In genomic region chrY:21839489-21839888, GRCh38 we compare ENCODE assay signal across 18 cellular contexts. TPM values are rescaled to one million over a fixed set of nuclear protein-coding genes. Genes with fewer than 3 reads are reported as not detected.
A peak's percentile ranks its signal among the peaks of the same experiment; 100 is the strongest.
DNase-seq lines count a peak whose midpoint lies in the region; ATAC-seq and TF ChIP-seq lines count a peak whose summit lies in the region.
"Had no signal": no experiment of that assay in that cellular context is flagged by ENCODE, and none has a peak within 500 bp of the region (broad histone marks: within the 10 kb centered on the region; RNA-seq: fewer than 3 reads in every experiment).

No MANE protein-coding gene starts in this region.

- no peak overlapping the region for H3K4me3 ChIP-seq in heart right ventricle
- H3K4me3 ChIP-seq in CD8-positive, alpha-beta T cell (ENCODE audit: low read depth, low read length) = no peak overlapping the region
- no peak overlapping the region for H3K4me3 ChIP-seq in CD8-positive, alpha-beta memory T cell (ENCODE audit: low read length)
- H3K4me3 ChIP-seq: GM12878, HAP-1 had no signal

- no peaks in the 10 kb centered on the region for H3K36me3 ChIP-seq in heart right ventricle
- H3K36me3 ChIP-seq in CD8-positive, alpha-beta T cell (ENCODE audit: insufficient read depth, low read length) = no peaks in the 10 kb centered on the region
- no peaks in the 10 kb centered on the region for H3K36me3 ChIP-seq in CD8-positive, alpha-beta memory T cell (ENCODE audit: insufficient read depth, low read length)
- H3K36me3 ChIP-seq: HAP-1 had no signal

- peak; percentile 15 for DNase-seq in Ammon's horn (ENCODE audit: low spot score)
- DNase-seq in LHCN-M2 (ENCODE audit: low read depth) = peak; percentile 11
- DNase-seq in heart right ventricle = peak; percentile 36 to 38
- peak; percentile 0 for DNase-seq in occipital lobe (lab: John Stamatoyannopoulos, UW)
- no peak for DNase-seq in CD8-positive, alpha-beta T cell
- DNase-seq in H4 (ENCODE audit: low spot score) = no peak
- no peak for DNase-seq in CD8-positive, alpha-beta memory T cell
- DNase-seq: ACHN; Calu3; CD4-positive, alpha-beta T cell; DMS79 treated with DMSO at 0.1 percent for 48 hours had no signal

- H3K9me3 Mint-ChIP-seq in CD8-positive, alpha-beta T cell = no peaks in the 10 kb centered on the region
- H3K9me3 Mint-ChIP-seq in CD8-positive, alpha-beta memory T cell = no peaks in the 10 kb centered on the region
- H3K9me3 Mint-ChIP-seq: CD4-positive, alpha-beta T cell had no signal

- H3K36me3 Mint-ChIP-seq in CD8-positive, alpha-beta T cell = no peaks in the 10 kb centered on the region
- H3K36me3 Mint-ChIP-seq in CD8-positive, alpha-beta memory T cell = no peaks in the 10 kb centered on the region

- H3K4me1 ChIP-seq in heart right ventricle = peaks cover 0 to 15% (median 0%) of the 10 kb centered on the region in 9 donors
- no peaks in the 10 kb centered on the region for H3K4me1 ChIP-seq in CD8-positive, alpha-beta T cell (ENCODE audit: insufficient read depth, low read length)
- no peaks in the 10 kb centered on the region for H3K4me1 ChIP-seq in CD8-positive, alpha-beta memory T cell (ENCODE audit: insufficient read depth, low read length)
- H3K4me1 ChIP-seq: HAP-1 had no signal

- no peaks in the 10 kb centered on the region for H3K4me1 Mint-ChIP-seq in CD8-positive, alpha-beta T cell (ENCODE audit: low read depth)
- no peaks in the 10 kb centered on the region for H3K4me1 Mint-ChIP-seq in CD8-positive, alpha-beta memory T cell

- no peaks in the 10 kb centered on the region for H3K27me3 ChIP-seq in heart right ventricle
- H3K27me3 ChIP-seq in CD8-positive, alpha-beta T cell (ENCODE audit: insufficient read depth, low read length) = no peaks in the 10 kb centered on the region
- no peaks in the 10 kb centered on the region for H3K27me3 ChIP-seq in CD8-positive, alpha-beta memory T cell (ENCODE audit: insufficient read depth, low read length, poor library complexity, severe bottlenecking)

- TF ChIP-seq CTCF in heart right ventricle (IDR thresholded peaks at IDR 0.05) = no peak
- TF ChIP-seq CTCF in CD8-positive, alpha-beta T cell (IDR thresholded peaks at IDR 0.05) = no peak

- H3K4me3 Mint-ChIP-seq in CD8-positive, alpha-beta T cell = no peak overlapping the region
- no peak overlapping the region for H3K4me3 Mint-ChIP-seq in CD8-positive, alpha-beta memory T cell
- H3K4me3 Mint-ChIP-seq: CD4-positive, alpha-beta T cell had no signal

- peak overlapping the region in 3 of 10 donors; percentile 31 to 50 (median 41) for H3K27ac ChIP-seq in heart right ventricle
- no peak overlapping the region for H3K27ac ChIP-seq in CD8-positive, alpha-beta T cell (ENCODE audit: low read depth, low read length)
- H3K27ac ChIP-seq in CD8-positive, alpha-beta memory T cell (ENCODE audit: low read depth, low read length) = no peak overlapping the region
- H3K27ac ChIP-seq: C4-2B, HL-60 had no signal

- H3K27me3 Mint-ChIP-seq in CD8-positive, alpha-beta T cell (ENCODE audit: low read depth) = no peaks in the 10 kb centered on the region
- no peaks in the 10 kb centered on the region for H3K27me3 Mint-ChIP-seq in CD8-positive, alpha-beta memory T cell
- H3K27me3 Mint-ChIP-seq: CD4-positive, alpha-beta T cell had no signal

- ATAC-seq in heart right ventricle = peak in 5 of 8 donors; percentile 36 to 74 (median 69)
- ATAC-seq in CD8-positive, alpha-beta T cell = no peak
- ATAC-seq: GM12878 had no signal

- POLR2A ChIA-PET in CD8-positive, alpha-beta T cell (lab: Charles Lee) = no interaction called here
- POLR2A ChIA-PET in CD8-positive, alpha-beta memory T cell (lab: Charles Lee) = no interaction called here

- WGBS in heart right ventricle, 2 donors = 30 to 42% methylated on average over 5 of the region's 5 CpGs

- CTCF ChIA-PET in CD8-positive, alpha-beta T cell (lab: Charles Lee) = no interaction called here
- CTCF ChIA-PET in CD8-positive, alpha-beta memory T cell (lab: Charles Lee) = no interaction called here

- no peaks in the 10 kb centered on the region for H3K9me3 ChIP-seq in heart right ventricle
- no peaks in the 10 kb centered on the region for H3K9me3 ChIP-seq in CD8-positive, alpha-beta T cell (ENCODE audit: low read length)
- H3K9me3 ChIP-seq in CD8-positive, alpha-beta memory T cell (ENCODE audit: low read length) = no peaks in the 10 kb centered on the region
- H3K9me3 ChIP-seq: HAP-1 had no signal

- H3K27ac Mint-ChIP-seq in CD8-positive, alpha-beta T cell = no peak overlapping the region
- H3K27ac Mint-ChIP-seq in CD8-positive, alpha-beta memory T cell = no peak overlapping the region
- H3K27ac Mint-ChIP-seq: CD4-positive, alpha-beta T cell had no signal

- intact Hi-C loops in heart right ventricle (cut with DNase I) = no loop called here
- intact Hi-C loops in CD8-positive, alpha-beta T cell (cut with DNase I, micrococcal nuclease) = no loop called here

RNA-seq across cellular contexts. Expression of gene RBMY1D, which starts 54.8 kb away (rescaled TPM):
- not detected in 2 replicates for total RNA-seq in LHCN-M2 (2014; rRNA removed)
- polyA plus RNA-seq in LHCN-M2 (2012) = not detected
- not detected for total RNA-seq in heart right ventricle
- polyA plus RNA-seq in heart right ventricle = not detected
- total RNA-seq in occipital lobe = not detected
- total RNA-seq in CD8-positive, alpha-beta T cell = not detected
- total RNA-seq in H4 (2014; rRNA removed; shearing (Covaris generic)) = not detected in 2 replicates
- not detected for total RNA-seq in CD8-positive, alpha-beta memory T cell
- not detected for polyA plus RNA-seq in CD8-positive, alpha-beta memory T cell
- total RNA-seq: Calu3; CD4-positive, alpha-beta T cell; GM12878; H1; HT1080 had no signal
- polyA plus RNA-seq: BJ, GM12878, H1 had no signal

Comparison
In these comparisons a context has a peak if more than half of its experiments do, and no peak if none do; other contexts are left out.
1. DNase-seq: peak in Ammon's horn (single experiment), LHCN-M2 (single experiment), heart right ventricle (2 of 2) and occipital lobe (single experiment); none in CD8-positive, alpha-beta T cell (0 of 7), H4 (single experiment) and CD8-positive, alpha-beta memory T cell (0 of 5).